In the genomic region with DNA sequence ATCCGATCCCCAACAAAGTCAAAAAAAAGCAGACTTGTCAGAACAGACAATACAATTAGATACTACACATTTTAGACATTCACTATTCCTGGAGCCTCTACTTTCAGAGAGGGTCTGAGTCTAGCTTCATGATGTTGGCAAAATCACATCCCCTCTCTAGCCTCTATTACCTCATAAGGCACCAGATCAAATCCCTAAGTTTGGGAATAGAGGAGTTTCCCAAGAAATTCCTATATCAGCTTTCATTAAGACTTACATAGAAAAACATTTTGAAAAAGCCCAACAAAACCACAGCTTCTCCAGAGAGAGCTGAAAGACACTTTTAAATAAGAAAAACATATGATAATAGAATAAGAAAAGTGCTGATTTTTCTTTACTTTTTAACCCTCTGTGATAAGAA, we compare ENCODE assay signal across 10 cellular contexts. TPM values are rescaled to one million over a fixed set of nuclear protein-coding genes. Genes with fewer than 3 reads are reported as not detected.
DNase-seq lines count a peak whose midpoint lies in the region; ATAC-seq, FAIRE-seq and TF ChIP-seq lines count a peak whose summit lies in the region.
"Had no signal": no experiment of that assay in that cellular context is flagged by ENCODE, and none has a peak within 500 bp of the region (broad histone marks: within the 10 kb centered on the region; RNA-seq: fewer than 3 reads in every experiment).

No MANE protein-coding gene starts in this region.

- H3K27ac ChIP-seq in adipose tissue (ENCODE audit: low read depth, low read length) = peak overlapping the region; percentile 41
- peak overlapping the region; percentile 75 for H3K27ac ChIP-seq in lower lobe of right lung
- H3K27ac ChIP-seq in testis = peak overlapping the region; percentile 21 to 68

- no peak for TF ChIP-seq CTCF in lower lobe of right lung (IDR thresholded peaks at IDR 0.05)
- no peak for TF ChIP-seq CTCF in testis (IDR thresholded peaks at IDR 0.05)

- DNase-seq in activated T-cell treated with anti-CD3 and anti-CD28 coated beads, Interleukin-2, amount 50 U/mL, for 24 hours = no peak
- no peak for DNase-seq in activated T-cell treated with anti-CD3 and anti-CD28 coated beads, Interleukin-2, amount 50 U/mL, for 48 hours
- DNase-seq in lower lobe of right lung (no peak), testis (no peak), RCC 7860 (ENCODE audit: low spot score) (no peak), 8988T (no peak)

- no peaks in the 10 kb centered on the region for H3K36me3 ChIP-seq in lower lobe of right lung
- no peaks in the 10 kb centered on the region for H3K36me3 ChIP-seq in testis (ENCODE audit: low read depth, missing control alignments)
- H3K36me3 ChIP-seq: ovary had no signal

- H3K27me3 ChIP-seq in lower lobe of right lung (ENCODE audit: low read depth) = no peaks in the 10 kb centered on the region
- H3K27me3 ChIP-seq in testis = no peaks in the 10 kb centered on the region
- H3K27me3 ChIP-seq: ovary had no signal

- peak overlapping the region; percentile 41 for H3K4me3 Mint-ChIP-seq in activated T-cell treated with anti-CD3 and anti-CD28 coated beads, Interleukin-2, amount 50 U/mL, for 24 hours

- peaks cover 26% of the 10 kb centered on the region for H3K36me3 Mint-ChIP-seq in activated T-cell treated with anti-CD3 and anti-CD28 coated beads, Interleukin-2, amount 50 U/mL, for 24 hours (ENCODE audit: low read depth)

- no peaks in the 10 kb centered on the region for H3K27me3 Mint-ChIP-seq in activated T-cell treated with anti-CD3 and anti-CD28 coated beads, Interleukin-2, amount 50 U/mL, for 24 hours

- H3K9me3 ChIP-seq in lower lobe of right lung = no peaks in the 10 kb centered on the region
- no peaks in the 10 kb centered on the region for H3K9me3 ChIP-seq in testis
- H3K9me3 ChIP-seq: ovary had no signal

- no peaks in the 10 kb centered on the region for H3K9me3 Mint-ChIP-seq in activated T-cell treated with anti-CD3 and anti-CD28 coated beads, Interleukin-2, amount 50 U/mL, for 24 hours

- H3K4me3 ChIP-seq in lower lobe of right lung = peak overlapping the region; percentile 17
- no peak overlapping the region for H3K4me3 ChIP-seq in testis

- TF ChIP-seq POLR2A in testis (IDR thresholded peaks at IDR 0.05) = no peak

- peaks cover 86% of the 10 kb centered on the region for H3K4me1 ChIP-seq in lower lobe of right lung
- peaks cover 37% of the 10 kb centered on the region for H3K4me1 ChIP-seq in testis

- peak overlapping the region; percentile 88 for H3K27ac Mint-ChIP-seq in activated T-cell treated with anti-CD3 and anti-CD28 coated beads, Interleukin-2, amount 50 U/mL, for 24 hours

- 45 to 70% (median 46%) methylated on average over 1 of the region's 1 CpG for WGBS in adipose tissue, 3 donors
- 59 to 73% methylated on average over 1 of the region's 1 CpG for WGBS in testis, 2 donors

- ATAC-seq in lower lobe of right lung (no peak), HG02870 (IDR thresholded peaks at IDR 0.05; ENCODE audit: unreplicated experiment) (no peak)

- FAIRE-seq in RCC 7860 (lab: Jason Lieb, UNC) = no peak

- H3K4me1 Mint-ChIP-seq in activated T-cell treated with anti-CD3 and anti-CD28 coated beads, Interleukin-2, amount 50 U/mL, for 24 hours (ENCODE audit: low read depth) = peaks cover 50% of the 10 kb centered on the region

- intact Hi-C loops in lower lobe of right lung (cut with DNase I) = no loop called here
- intact Hi-C loops in testis (cut with DNase I; ENCODE audit: low total_unique reads) = no loop called here

RNA-seq across cellular contexts. Expression of a gene that starts 4.5 kb away (rescaled TPM):
- polyA plus RNA-seq in adipose tissue (10 to 100 TPM; 19.0 to 47.3 (median 24.4) TPM), testis (ENCODE audit: insufficient read depth, low read depth, low replicate concordance) (28.9 TPM)
- total RNA-seq in lower lobe of right lung (69.8 TPM), testis (10 to 100 TPM; 40.6 to 41.5 TPM)

RNA-seq across cellular contexts. Expression of a gene that starts 19.3 kb away (rescaled TPM):
- under 1 TPM in 1 of 3 donors, not detected in 2; 0.02 TPM for polyA plus RNA-seq in adipose tissue
- total RNA-seq in lower lobe of right lung = not detected
- 1 to 10 TPM; 1.5 to 2.2 TPM for total RNA-seq in testis
- polyA plus RNA-seq in testis (ENCODE audit: insufficient read depth, low read depth, low replicate concordance) = 5.0 TPM
- total RNA-seq: M059J, ovary had no signal
- polyA plus RNA-seq: ovary had no signal

RNA-seq across cellular contexts. Expression of a gene that starts 58.2 kb away (rescaled TPM):
- polyA plus RNA-seq in adipose tissue (1 to 10 TPM; 2.2 to 9.4 (median 3.0) TPM), testis (ENCODE audit: insufficient read depth, low read depth, low replicate concordance) (43.6 TPM)
- total RNA-seq in lower lobe of right lung (2.2 TPM), testis (10 to 100 TPM; 24.9 to 34.3 TPM)
